In the genomic region with DNA sequence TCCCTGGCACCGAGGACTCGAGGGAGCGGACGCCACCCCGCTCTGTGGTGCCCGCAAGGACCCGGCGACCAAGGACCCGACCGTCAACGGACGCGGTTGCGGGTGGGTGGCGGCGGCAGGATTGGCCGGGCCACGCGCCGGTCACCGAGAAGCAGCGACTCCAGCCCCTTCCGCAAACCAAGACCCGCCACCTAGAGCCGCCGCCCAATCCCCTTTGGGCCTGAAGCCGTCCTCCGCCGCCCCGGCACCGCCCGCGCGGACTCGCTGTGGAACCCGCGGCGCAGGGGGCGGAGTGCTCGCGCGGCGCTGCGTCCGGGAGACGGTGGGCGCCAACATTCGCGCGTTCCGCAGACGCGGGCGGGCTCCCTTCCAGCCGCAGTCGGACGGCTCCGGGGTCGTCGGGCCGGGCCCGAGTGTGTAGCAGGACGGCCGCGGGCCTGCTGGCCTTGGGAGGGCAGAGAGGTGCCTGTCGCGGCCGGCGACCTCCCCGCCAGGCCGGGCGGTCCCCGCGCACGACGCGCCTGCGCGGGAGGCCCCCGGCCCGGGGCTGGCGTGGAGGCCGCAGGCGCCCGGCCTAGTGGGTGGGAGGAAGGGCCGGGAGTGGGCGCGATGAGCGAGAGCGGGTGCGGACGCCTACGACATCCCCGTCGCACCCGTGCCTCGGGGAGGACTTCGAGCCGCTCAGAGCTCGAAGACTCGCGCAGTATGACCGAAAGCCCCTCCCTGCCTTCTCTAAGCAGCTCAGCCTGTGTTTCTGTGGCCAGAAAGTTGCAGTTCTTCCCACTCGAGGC, we compare ENCODE assay signal across 1 cellular context.
A peak's percentile ranks its signal among the peaks of the same experiment; 100 is the strongest.
TF ChIP-seq lines count a peak whose summit lies in the region.

A gene (plus strand): TSS at position 258 of the 791 bp plus-strand sequence. CDS start 893 bp downstream, outside the sequence.
A gene with protein sequence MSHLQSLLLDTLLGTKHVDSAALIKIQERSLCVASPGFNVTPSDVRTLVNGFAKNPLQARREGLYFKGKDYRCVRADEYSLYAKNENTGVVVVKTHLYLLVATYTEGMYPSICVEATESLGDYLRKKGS (minus strand): TSS at position 123 of the 791 bp plus-strand sequence. CDS start 799 bp downstream, outside the sequence.

TF ChIP-seq in H1, 55 proteins besides CTCF, POLR2A, EP300 and RAD21:
- no peak for TF ChIP-seq POLR2AphosphoS5 (IDR thresholded peaks at IDR 0.05; ENCODE audit: low read depth, low read length)
- TF ChIP-seq HDAC2 (IDR thresholded peaks at IDR 0.05; ENCODE audit: borderline replicate concordance in 1 of 2, low read depth in 2 of 2, low read length in 2 of 2), result peak in 1 of 2 experiments; percentile 69; a peak in 1 of 4 replicates
- TF ChIP-seq BRCA1 (IDR thresholded peaks at IDR 0.05; ENCODE audit: low read depth, low read length), result no peak
- peak; percentile 47 for TF ChIP-seq TAF1 (IDR thresholded peaks at IDR 0.05; ENCODE audit: low read depth, low read length)
- no peak for TF ChIP-seq SP4 (IDR thresholded peaks at IDR 0.05; ENCODE audit: low read length)
- peak; percentile 50 for TF ChIP-seq EZH2 (IDR thresholded peaks at IDR 0.05; ENCODE audit: low read depth, low read length, severe bottlenecking)
- peak; percentile 78 for TF ChIP-seq KDM4A (IDR thresholded peaks at IDR 0.05; ENCODE audit: low read depth, low read length, severe bottlenecking)
- TF ChIP-seq JUND (IDR thresholded peaks at IDR 0.05; ENCODE audit: low read length), result no peak
- TF ChIP-seq, protein P1, sequence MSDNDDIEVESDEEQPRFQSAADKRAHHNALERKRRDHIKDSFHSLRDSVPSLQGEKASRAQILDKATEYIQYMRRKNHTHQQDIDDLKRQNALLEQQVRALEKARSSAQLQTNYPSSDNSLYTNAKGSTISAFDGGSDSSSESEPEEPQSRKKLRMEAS (IDR thresholded peaks at IDR 0.05), result peak; percentile 66
- no peak for TF ChIP-seq GTF2F1 (IDR thresholded peaks at IDR 0.05; ENCODE audit: borderline replicate concordance, low read depth, low read length)
- no peak for TF ChIP-seq CTBP2 (IDR thresholded peaks at IDR 0.05; ENCODE audit: borderline replicate concordance, insufficient read depth, insufficient read length, low read length)
- TF ChIP-seq ASH2L (IDR thresholded peaks at IDR 0.05; ENCODE audit: low read length), result peak; percentile 84
- 0 out of 4 replicates have a peak, but pooled peaks of 1 of the 2 experiments have one; percentile 46 for TF ChIP-seq SIN3A (conservative IDR thresholded peaks at IDR 0.05 in 1 of 2, IDR thresholded peaks at IDR 0.05 in 1 of 2; ENCODE audit: low read depth in 1 of 2, low read length in 2 of 2)
- TF ChIP-seq TBP (IDR thresholded peaks at IDR 0.05; ENCODE audit: low read depth, low read length), result no peak
- TF ChIP-seq CHD2 (IDR thresholded peaks at IDR 0.05; ENCODE audit: low read length), result 0 out of 2 replicates have a peak, but pooled peaks have one; percentile 15
- TF ChIP-seq CEBPB (IDR thresholded peaks at IDR 0.05; ENCODE audit: low read depth, low read length), result no peak
- TF ChIP-seq BACH1 (IDR thresholded peaks at IDR 0.05; ENCODE audit: low read length), result no peak; the same call in 1 of the 2 replicates
- no peak for TF ChIP-seq NANOG (IDR thresholded peaks at IDR 0.05; ENCODE audit: insufficient read depth, low read depth, low read length, poor library complexity, severe bottlenecking)
- no peak for TF ChIP-seq KDM5A (IDR thresholded peaks at IDR 0.05; ENCODE audit: low read length)
- TF ChIP-seq CREB1 (IDR thresholded peaks at IDR 0.05), result 0 out of 2 replicates have a peak, but pooled peaks have one; percentile 12
- TF ChIP-seq SUZ12 (IDR thresholded peaks at IDR 0.05; ENCODE audit: low read length), result peak; percentile 61; the same call in 1 of the 2 replicates
- TF ChIP-seq PHF8 (conservative IDR thresholded peaks at IDR 0.05; ENCODE audit: low read depth, low read length), result peak; percentile 70; the same call in 1 of the 2 replicates
- TF ChIP-seq, protein P2, sequence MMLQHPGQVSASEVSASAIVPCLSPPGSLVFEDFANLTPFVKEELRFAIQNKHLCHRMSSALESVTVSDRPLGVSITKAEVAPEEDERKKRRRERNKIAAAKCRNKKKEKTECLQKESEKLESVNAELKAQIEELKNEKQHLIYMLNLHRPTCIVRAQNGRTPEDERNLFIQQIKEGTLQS (IDR thresholded peaks at IDR 0.05; ENCODE audit: insufficient read depth, low read depth, low read length), result no peak
- no peak for TF ChIP-seq SIRT6 (IDR thresholded peaks at IDR 0.05; ENCODE audit: low read length)
- 0 out of 2 replicates have a peak, but pooled peaks have one; percentile 14 for TF ChIP-seq KDM1A (IDR thresholded peaks at IDR 0.05; ENCODE audit: borderline replicate concordance, low read length)
